In genomic region chr3:187982149-187982548, GRCh38 we compare ENCODE assay signal across 27 cellular contexts.
DNase-seq lines count a peak whose midpoint lies in the region; ATAC-seq lines count a peak whose summit lies in the region.
"Had no signal": no experiment of that assay in that cellular context is flagged by ENCODE, and none has a peak within 500 bp of the region (broad histone marks: within the 10 kb centered on the region; RNA-seq: fewer than 3 reads in every experiment).

No MANE protein-coding gene starts in this region.

- no peaks in the 10 kb centered on the region for H3K27me3 Mint-ChIP-seq in CD4-positive, CD25-positive, alpha-beta regulatory T cell
- H3K27me3 Mint-ChIP-seq: activated CD8-positive, alpha-beta T cell treated with anti-CD3 and anti-CD28 coated beads for 36 hours; activated naive CD8-positive, alpha-beta T cell; stimulated activated naive CD8-positive, alpha-beta T cell treated with anti-CD3 and anti-CD28 coated beads, Interleukin-15, Interleukin-2, amounts not matched to agents 100 ng/mL and 50 ng/mL, for 24 hours had no signal

- no peaks in the 10 kb centered on the region for H3K36me3 Mint-ChIP-seq in CD4-positive, CD25-positive, alpha-beta regulatory T cell
- H3K36me3 Mint-ChIP-seq: activated naive CD8-positive, alpha-beta T cell; memory B cell had no signal

- H3K4me3 ChIP-seq in CD4-positive, CD25-positive, alpha-beta regulatory T cell (ENCODE audit: low read depth, low read length), result no peak overlapping the region
- H3K4me3 ChIP-seq: colonic mucosa, thoracic aorta had no signal

- no peaks in the 10 kb centered on the region for H3K27me3 ChIP-seq in CD4-positive, CD25-positive, alpha-beta regulatory T cell (ENCODE audit: control insufficient read depth, insufficient read depth, low read length)
- H3K27me3 ChIP-seq: colonic mucosa, neutrophil had no signal

- ATAC-seq in CD4-positive, CD25-positive, alpha-beta regulatory T cell (ENCODE audit: low read depth in 2 of 2), result no peak
- ATAC-seq in GM19395 (IDR thresholded peaks at IDR 0.05; ENCODE audit: unreplicated experiment), result peak; percentile 67
- peak; percentile 64 for ATAC-seq in HG03432 (IDR thresholded peaks at IDR 0.05; ENCODE audit: unreplicated experiment)
- ATAC-seq: activated CD8-positive, alpha-beta T cell treated with anti-CD3 and anti-CD28 coated beads for 36 hours; HepG2 had no signal

- peak overlapping the region in 2 of 3 donors; percentile 17 to 93 for H3K27ac Mint-ChIP-seq in CD4-positive, CD25-positive, alpha-beta regulatory T cell
- H3K27ac Mint-ChIP-seq: activated CD8-positive, alpha-beta T cell treated with anti-CD3 and anti-CD28 coated beads for 36 hours; activated naive CD8-positive, alpha-beta T cell; activated T-helper 2 cell treated with anti-CD3 and anti-CD28 coated beads, Interferon-gamma antibody, Interleukin-2, Interleukin-4, amounts not matched to agents 10 μg/mL and 5 μg/mL and 100 μg/mL, durations not matched to agents 14 hours and 24 hours and 36 hours; memory B cell; stimulated activated naive CD8-positive, alpha-beta T cell treated with anti-CD3 and anti-CD28 coated beads, Interleukin-15, Interleukin-2, amounts not matched to agents 100 ng/mL and 50 ng/mL, for 24 hours had no signal

- no peaks in the 10 kb centered on the region for H3K9me3 ChIP-seq in CD4-positive, CD25-positive, alpha-beta regulatory T cell (ENCODE audit: control insufficient read depth in 2 of 2, low read length in 2 of 2)
- H3K9me3 ChIP-seq: colonic mucosa, neutrophil had no signal

- peaks cover 0 to 3% (median 0%) of the 10 kb centered on the region in 7 donors for H3K9me3 Mint-ChIP-seq in CD4-positive, CD25-positive, alpha-beta regulatory T cell
- H3K9me3 Mint-ChIP-seq: stimulated activated naive CD8-positive, alpha-beta T cell treated with anti-CD3 and anti-CD28 coated beads, Interleukin-15, Interleukin-2, amounts not matched to agents 100 ng/mL and 50 ng/mL, for 24 hours had no signal

- peaks cover 44% of the 10 kb centered on the region for H3K4me1 ChIP-seq in CD4-positive, CD25-positive, alpha-beta regulatory T cell (ENCODE audit: control insufficient read depth, insufficient read depth, low read length, poor library complexity, severe bottlenecking)
- H3K4me1 ChIP-seq: colonic mucosa had no signal

- no peaks in the 10 kb centered on the region for H3K36me3 ChIP-seq in CD4-positive, CD25-positive, alpha-beta regulatory T cell (ENCODE audit: control insufficient read depth, insufficient read depth, low read length)
- H3K36me3 ChIP-seq: colonic mucosa, neutrophil, thoracic aorta had no signal

- H3K4me3 Mint-ChIP-seq in CD4-positive, CD25-positive, alpha-beta regulatory T cell, result no peak overlapping the region
- H3K4me3 Mint-ChIP-seq: activated CD8-positive, alpha-beta T cell treated with anti-CD3 and anti-CD28 coated beads for 36 hours; activated naive CD8-positive, alpha-beta T cell; memory B cell; stimulated activated naive CD8-positive, alpha-beta T cell treated with anti-CD3 and anti-CD28 coated beads, Interleukin-15, Interleukin-2, amounts not matched to agents 100 ng/mL and 50 ng/mL, for 24 hours had no signal

- H3K27ac ChIP-seq in CD4-positive, CD25-positive, alpha-beta regulatory T cell (ENCODE audit: insufficient read depth, low read length, poor library complexity, severe bottlenecking), result no peak overlapping the region
- H3K27ac ChIP-seq: colonic mucosa, epithelial cell of prostate, neutrophil, thoracic aorta had no signal

- no peak for DNase-seq in CD4-positive, CD25-positive, alpha-beta regulatory T cell
- peak; percentile 41 for DNase-seq in kidney tubule cell (ENCODE audit: low spot score)
- no peak for DNase-seq in stimulated activated CD4-positive, alpha-beta T cell treated with anti-CD3 and anti-CD28 coated beads, Interleukin-1b, Interleukin-23, amount 100 ng/mL, for 48 hours
- no peak for DNase-seq in GM19240 (ENCODE audit: insufficient read length, low spot score)
- DNase-seq in RKO (ENCODE audit: low spot score), result no peak
- no peak for DNase-seq in GDM1 (lab: John Stamatoyannopoulos, UW)
- DNase-seq: activated CD4-positive, CD25-positive, alpha-beta regulatory T cell treated with anti-CD3 and anti-CD28 coated beads, Interleukin-2, amount 50 U/mL, for 72 hours; activated CD8-positive, alpha-beta T cell treated with anti-CD3 and anti-CD28 coated beads for 36 hours; anterior cingulate cortex; C1 segment of cervical spinal cord; Calu3; colonic mucosa; effector CD8-positive, alpha-beta T cell; H7; NCI-H1048; NCI-H1694; NCI-H526 treated with DMSO at 0.1 percent for 48 hours had no signal

- H3K4me1 Mint-ChIP-seq in CD4-positive, CD25-positive, alpha-beta regulatory T cell, result peaks cover 18 to 68% (median 51%) of the 10 kb centered on the region in 4 donors

Comparison
In these comparisons a context has a peak if more than half of its experiments do, and no peak if none do; other contexts are left out.
1. ATAC-seq: peak in GM19395 (single experiment) and HG03432 (single experiment); none in CD4-positive, CD25-positive, alpha-beta regulatory T cell (0 of 2).